Comparison of ENCODE assay signal across 8 cellular contexts in the genomic region with DNA sequence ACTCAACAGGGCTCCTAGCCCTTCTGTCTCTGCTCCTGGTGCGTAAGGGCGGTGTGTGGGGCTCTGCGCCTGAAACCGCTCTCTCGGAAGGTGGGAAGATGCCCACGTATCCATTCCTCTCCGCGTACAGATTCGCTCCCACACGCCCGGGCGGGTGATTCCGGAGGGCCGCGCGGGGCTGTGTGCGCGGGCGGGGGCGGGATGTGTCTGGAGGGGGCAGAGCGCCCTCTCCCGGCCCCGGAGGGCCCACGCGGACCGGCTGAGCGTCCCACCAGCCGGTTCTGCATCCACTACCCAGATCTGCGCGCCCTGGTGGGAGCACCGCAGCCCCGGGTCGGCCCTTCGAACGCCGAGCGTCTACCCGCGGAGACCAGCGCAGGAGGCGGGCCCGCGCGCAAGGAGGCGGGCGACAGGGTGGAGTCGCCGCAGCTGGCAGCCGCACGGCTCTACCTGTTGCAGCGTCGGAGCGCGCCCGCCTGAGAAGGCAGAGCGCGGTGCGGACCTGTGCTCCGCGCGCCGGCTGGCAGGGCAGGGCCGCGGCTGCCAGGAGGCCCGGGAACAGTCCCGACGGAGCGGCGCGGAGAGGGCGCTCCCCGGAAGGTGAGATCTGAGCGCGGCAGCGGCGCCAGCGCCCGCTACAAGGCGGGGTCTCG. TPM values are rescaled to one million over a fixed set of nuclear protein-coding genes. Genes with fewer than 3 reads are reported as not detected.
DNase-seq lines count a peak whose midpoint lies in the region; ATAC-seq, FAIRE-seq and TF ChIP-seq lines count a peak whose summit lies in the region.

No MANE protein-coding gene starts in this region.

- FAIRE-seq in GM19239 (lab: Jason Lieb, UNC): peak; percentile 77

- H3K4me2 ChIP-seq in BLaER1 treated with 17β-estradiol and CSF1 and Interleukin-3, amounts not matched to agents 10 nM and 100 nM: peak overlapping the region; percentile 50 to 98 (median 83)

- peaks cover 0 to 17% (median 0%) of the 10 kb centered on the region in 11 experiments; a peak in 6 of 22 replicates for H4K20me1 ChIP-seq in BLaER1 treated with 17β-estradiol and CSF1 and Interleukin-3, amounts not matched to agents 10 nM and 100 nM

- TF ChIP-seq POLR2A in adrenal gland (IDR thresholded peaks at IDR 0.05): no peak

- peaks cover 0 to 48% (median 0%) of the 10 kb centered on the region in 11 experiments; a peak in 7 of 22 replicates for H3K36me3 ChIP-seq in BLaER1 treated with 17β-estradiol and CSF1 and Interleukin-3, amounts not matched to agents 10 nM and 100 nM
- H3K36me3 ChIP-seq in adrenal gland (replicated peaks in 1 of 2) (no peaks in the 10 kb centered on the region), psoas muscle (ENCODE audit: insufficient read depth in 1 of 2, low read depth in 1 of 2) (no peaks in the 10 kb centered on the region)

- H3K4me3 ChIP-seq in BLaER1 treated with 17β-estradiol and CSF1 and Interleukin-3, amounts not matched to agents 10 nM and 100 nM: peak overlapping the region; percentile 53 to 90 (median 62)
- peak overlapping the region in 2 of 4 donors; percentile 29 to 42 for H3K4me3 ChIP-seq in adrenal gland
- peak overlapping the region; percentile 58 for H3K4me3 ChIP-seq in right cardiac atrium (ENCODE audit: low read length)
- peak overlapping the region; percentile 62 for H3K4me3 ChIP-seq in psoas muscle

- H3K4me1 ChIP-seq in BLaER1 treated with 17β-estradiol and CSF1 and Interleukin-3, amounts not matched to agents 10 nM and 100 nM: peaks cover 0 to 74% (median 24%) of the 10 kb centered on the region in 10 experiments; a peak in 17 of 20 replicates
- peaks cover 15 to 22% of the 10 kb centered on the region in 2 donors for H3K4me1 ChIP-seq in adrenal gland (replicated peaks in 1 of 2)
- no peaks in the 10 kb centered on the region for H3K4me1 ChIP-seq in right cardiac atrium (ENCODE audit: control insufficient read depth, insufficient read depth, low read length)
- H3K4me1 ChIP-seq in psoas muscle: peaks cover 10% of the 10 kb centered on the region

- H3K9me3 ChIP-seq in BLaER1 treated with 17β-estradiol and CSF1 and Interleukin-3, amounts not matched to agents 10 nM and 100 nM (replicated peaks in 1 of 11): peaks cover 37 to 64% (median 44%) of the 10 kb centered on the region in 11 experiments
- H3K9me3 ChIP-seq in adrenal gland (replicated peaks in 1 of 3) (no peaks in the 10 kb centered on the region), right cardiac atrium (ENCODE audit: control insufficient read depth, low read length) (no peaks in the 10 kb centered on the region), psoas muscle (no peaks in the 10 kb centered on the region)

- TF ChIP-seq CTCF in adrenal gland (IDR thresholded peaks at IDR 0.05) (peak in 5 of 6 experiments; percentile 16 to 48 (median 25)), psoas muscle (IDR thresholded peaks at IDR 0.05) (no peak)

- WGBS in adrenal gland, 4 donors: 0 to 1% (median 1%) methylated on average over 11 to 80 of the region's 80 CpGs; no CpG with 5 or more reads in 1 of the 4 donors
- under 1% methylated on average over 80 of the region's 80 CpGs for WGBS in right cardiac atrium
- WGBS in psoas muscle, 3 donors: 1% methylated on average over 61 to 80 of the region's 80 CpGs

- DNase-seq in GM19239 (ENCODE audit: insufficient read length, low spot score): peak; percentile 48
- peak; percentile 38 for DNase-seq in OCI-M1 (lab: John Stamatoyannopoulos, UW)
- DNase-seq in adrenal gland: peak in 5 of 7 donors; percentile 27 to 64 (median 49)
- peak; percentile 62 to 86 (median 83) for DNase-seq in right cardiac atrium
- DNase-seq in psoas muscle: peak in 1 of 2 donors; percentile 27
- DNase-seq in AML-193 (lab: John Stamatoyannopoulos, UW): no peak

- H3K9ac ChIP-seq in BLaER1 treated with 17β-estradiol and CSF1 and Interleukin-3, amounts not matched to agents 10 nM and 100 nM: peak overlapping the region in 8 of 11 experiments; percentile 22 to 90 (median 54); a peak in 14 of 22 replicates

- ATAC-seq in HG03442 (IDR thresholded peaks at IDR 0.05; ENCODE audit: unreplicated experiment): peak; percentile 65
- peak; percentile 76 to 88 for ATAC-seq in right cardiac atrium
- ATAC-seq in psoas muscle: peak; percentile 21 to 51 (median 39)

- peaks cover 11 to 74% (median 70%) of the 10 kb centered on the region in 11 experiments; a peak in 21 of 22 replicates for H3K27me3 ChIP-seq in BLaER1 treated with 17β-estradiol and CSF1 and Interleukin-3, amounts not matched to agents 10 nM and 100 nM
- H3K27me3 ChIP-seq in adrenal gland (peaks cover 31% of the 10 kb centered on the region), right cardiac atrium (ENCODE audit: control insufficient read depth, insufficient read depth) (no peaks in the 10 kb centered on the region), psoas muscle (ENCODE audit: insufficient read depth in 3 of 3, low read length in 2 of 3) (peaks cover 4 to 87% (median 34%) of the 10 kb centered on the region in 3 donors)

- H3K27ac ChIP-seq in BLaER1 treated with 17β-estradiol and CSF1 and Interleukin-3, amounts not matched to agents 10 nM and 100 nM: peak overlapping the region in 4 of 11 experiments; percentile 11 to 89 (median 55); a peak in 8 of 22 replicates
- peak overlapping the region in 1 of 5 donors; percentile 26 for H3K27ac ChIP-seq in adrenal gland
- no peak overlapping the region for H3K27ac ChIP-seq in right cardiac atrium (ENCODE audit: low read length)
- no peak overlapping the region for H3K27ac ChIP-seq in psoas muscle

- intact Hi-C loops in adrenal gland (cut with DNase I): no loop called here
- intact Hi-C loops in right cardiac atrium (cut with DNase I): loop anchor here in 3 of 4 donors (5.0 to 10.0 kb wide), 3 partner anchors 88 to 177 kb away; no protein-coding TSS in a partner anchor
- intact Hi-C loops in psoas muscle (cut with DNase I): no loop called here

RNA-seq across cellular contexts. Expression of gene KCNK13, which starts 1.4 kb away (rescaled TPM):
- total RNA-seq in adrenal gland (1 to 10 TPM in 6 of 8 donors, under 1 TPM in 1, not detected in 1; 0.50 to 3.6 (median 2.6) TPM), right cardiac atrium (10 to 100 TPM in 1 of 4 donors, 1 to 10 TPM in 3; 1.7 to 14.2 (median 6.0) TPM), psoas muscle (under 1 TPM in 1 of 4 donors, not detected in 3; 0.30 TPM)
- polyA plus RNA-seq in adrenal gland (under 1 TPM; 0.24 to 0.64 (median 0.34) TPM), right cardiac atrium (3.2 TPM), psoas muscle (under 1 TPM; 0.01 to 0.04 (median 0.03) TPM)

Comparison
In these comparisons a context has a peak if more than half of its experiments do, and no peak if none do; other contexts are left out.
1. DNase-seq: peak in GM19239 (single experiment), OCI-M1 (single experiment), adrenal gland (5 of 7) and right cardiac atrium (3 of 3); none in AML-193 (0 of 2).
2. intact Hi-C loops: an anchor here in right cardiac atrium (5.0 to 10.0 kb wide); none called in adrenal gland and psoas muscle.
3. Peak in every context shown above with its lines, with median percentiles within 50 percentile points of each other: ATAC-seq.